In the genomic region with DNA sequence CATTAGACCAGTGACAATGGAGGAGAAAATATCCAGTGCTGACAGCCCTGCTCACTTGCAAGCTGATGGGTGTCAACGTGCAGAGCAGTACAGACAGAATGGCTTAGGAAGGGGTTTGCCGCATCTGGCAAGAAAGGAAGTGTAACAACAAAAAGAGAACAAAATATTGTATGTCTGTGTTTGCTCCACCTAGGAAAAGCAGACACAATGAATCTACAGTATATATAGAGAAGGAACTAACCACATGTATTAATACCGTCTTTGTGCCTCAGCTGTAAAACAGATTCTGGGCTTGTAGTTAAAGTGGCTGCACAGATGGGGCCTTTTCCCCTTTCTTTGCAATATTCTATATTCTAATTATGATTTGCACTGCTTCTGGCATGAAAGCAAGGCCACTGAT, we compare ENCODE assay signal across 33 cellular contexts.
"Had no signal": no experiment of that assay in that cellular context is flagged by ENCODE, and none has a peak within 500 bp of the region (broad histone marks: within the 10 kb centered on the region; RNA-seq: fewer than 3 reads in every experiment).

No MANE protein-coding gene starts in this region.

- H3K4me1 Mint-ChIP-seq: activated CD4-positive, alpha-beta T cell treated with anti-CD3 and anti-CD28 coated beads for 36 hours; activated CD4-positive, alpha-beta T cell treated with anti-CD3 and anti-CD28 coated beads, Interleukin-2, amount 10 ng/mL, durations not matched to agents 24 days and 14 days; activated CD8-positive, alpha-beta memory T cell treated with anti-CD3 and anti-CD28 coated beads, Interleukin-2, amount 10 ng/mL, durations not matched to agents 7 days and 5 days; activated naive CD4-positive, alpha-beta T cell treated with anti-CD3 and anti-CD28 coated beads, Interleukin-2, amount 10 ng/mL, durations not matched to agents 7 days and 5 days; activated naive CD8-positive, alpha-beta T cell treated with anti-CD3 and anti-CD28 coated beads, Interleukin-2, amount 10 ng/mL, durations not matched to agents 7 days and 5 days; central memory CD8-positive, alpha-beta T cell; T-helper 17 cell had no signal

- H3K4me3 ChIP-seq: ascending aorta, coronary artery, dorsolateral prefrontal cortex, esophagus muscularis mucosa, gastroesophageal sphincter, heart right ventricle had no signal

- H3K36me3 ChIP-seq: ascending aorta, brain microvascular endothelial cell, esophagus muscularis mucosa, gastroesophageal sphincter, heart right ventricle had no signal

- H3K27ac Mint-ChIP-seq: activated CD4-positive, alpha-beta memory T cell treated with anti-CD3 and anti-CD28 coated beads for 36 hours; activated CD4-positive, alpha-beta T cell treated with anti-CD3 and anti-CD28 coated beads for 36 hours; activated CD4-positive, alpha-beta T cell treated with anti-CD3 and anti-CD28 coated beads, Interleukin-2, amount 10 ng/mL, durations not matched to agents 24 days and 14 days; activated CD8-positive, alpha-beta memory T cell treated with anti-CD3 and anti-CD28 coated beads, Interleukin-2, amount 10 ng/mL, durations not matched to agents 7 days and 5 days; activated CD8-positive, alpha-beta T cell treated with anti-CD3 and anti-CD28 coated beads, Interleukin-2, amount 10 ng/mL, durations not matched to agents 7 days and 5 days; activated naive CD4-positive, alpha-beta T cell treated with anti-CD3 and anti-CD28 coated beads, Interleukin-2, amount 10 ng/mL, durations not matched to agents 7 days and 5 days; activated naive CD4-positive, alpha-beta T cell treated with anti-CD3 and anti-CD28 coated beads, Interleukin-2, amount 50 U/mL, for 72 hours; activated naive CD8-positive, alpha-beta T cell treated with anti-CD3 and anti-CD28 coated beads, Interleukin-2, amount 10 ng/mL, durations not matched to agents 7 days and 5 days; activated T-helper 1 cell treated with anti-CD3 and anti-CD28 coated beads, Interleukin-12 subunit alpha, Interleukin-12 subunit beta, Interleukin-2, Interleukin-4 antibody, amounts not matched to agents 30 ng/mL and 10 ng/mL and 1 ng/mL, durations not matched to agents 14 hours and 24 hours and 36 hours; activated T-helper 2 cell treated with anti-CD3 and anti-CD28 coated beads, Interferon-gamma antibody, Interleukin-2, Interleukin-4, amounts not matched to agents 10 μg/mL and 5 μg/mL and 100 μg/mL, durations not matched to agents 14 hours and 24 hours and 36 hours; dendritic cell treated with granulocyte-macrophage colony-stimulating factor and Interleukin-4, amounts not matched to agents 40 ng/mL and 50 ng/mL, for 4 days; T-helper 17 cell; T-helper 2 cell treated with Interferon-gamma antibody and Interleukin-4, amounts not matched to agents 5 μg/mL and 100 μg/mL, for 36 hours had no signal

- H3K27ac ChIP-seq: ascending aorta, brain microvascular endothelial cell, coronary artery, dorsolateral prefrontal cortex, esophagus muscularis mucosa, foreskin keratinocyte, gastroesophageal sphincter, heart right ventricle had no signal

- H3K27me3 Mint-ChIP-seq: activated CD4-positive, alpha-beta memory T cell treated with anti-CD3 and anti-CD28 coated beads for 36 hours; activated CD4-positive, alpha-beta T cell treated with anti-CD3 and anti-CD28 coated beads for 36 hours; activated CD4-positive, alpha-beta T cell treated with anti-CD3 and anti-CD28 coated beads, Interleukin-2, amount 10 ng/mL, durations not matched to agents 24 days and 14 days; activated CD8-positive, alpha-beta memory T cell treated with anti-CD3 and anti-CD28 coated beads, Interleukin-2, amount 10 ng/mL, durations not matched to agents 7 days and 5 days; activated naive CD4-positive, alpha-beta T cell treated with anti-CD3 and anti-CD28 coated beads, Interleukin-2, amount 10 ng/mL, durations not matched to agents 7 days and 5 days; activated naive CD8-positive, alpha-beta T cell treated with anti-CD3 and anti-CD28 coated beads, Interleukin-2, amount 10 ng/mL, durations not matched to agents 7 days and 5 days; central memory CD8-positive, alpha-beta T cell; dendritic cell treated with granulocyte-macrophage colony-stimulating factor and Interleukin-4, amounts not matched to agents 40 ng/mL and 50 ng/mL, for 4 days; T-helper 17 cell had no signal

- DNase-seq: activated CD4-positive, alpha-beta memory T cell treated with anti-CD3 and anti-CD28 coated beads for 36 hours; activated CD4-positive, alpha-beta T cell treated with anti-CD3 and anti-CD28 coated beads for 36 hours; activated CD4-positive, alpha-beta T cell treated with anti-CD3 and anti-CD28 coated beads, Interleukin-2, amount 10 ng/mL, durations not matched to agents 24 days and 14 days; activated CD4-positive, CD25-positive, alpha-beta regulatory T cell; activated CD4-positive, CD25-positive, alpha-beta regulatory T cell treated with anti-CD3 and anti-CD28 coated beads, Interleukin-2, amount 50 U/mL, for 72 hours; activated CD8-positive, alpha-beta memory T cell treated with anti-CD3 and anti-CD28 coated beads, Interleukin-2, amount 10 ng/mL, durations not matched to agents 7 days and 5 days; activated CD8-positive, alpha-beta memory T cell treated with anti-CD3 and anti-CD28 coated beads, Interleukin-2, amount 50 U/mL, for 4 hours; activated CD8-positive, alpha-beta T cell treated with anti-CD3 and anti-CD28 coated beads, Interleukin-2, amount 10 ng/mL, durations not matched to agents 7 days and 5 days; activated gamma-delta T cell; activated naive CD4-positive, alpha-beta T cell; activated naive CD4-positive, alpha-beta T cell treated with anti-CD3 and anti-CD28 coated beads, Interleukin-2, amount 10 ng/mL, durations not matched to agents 7 days and 5 days; activated naive CD8-positive, alpha-beta T cell treated with anti-CD3 and anti-CD28 coated beads, Interleukin-2, amount 10 ng/mL, durations not matched to agents 7 days and 5 days; activated T-cell treated with anti-CD3 and anti-CD28 coated beads, Interleukin-2, amount 50 U/mL, for 1 hour; activated T-cell treated with anti-CD3 and anti-CD28 coated beads, Interleukin-2, amount 50 U/mL, for 48 hours; brain microvascular endothelial cell; dorsolateral prefrontal cortex; effector memory CD4-positive, alpha-beta T cell; erythroblast; foreskin keratinocyte; heart right ventricle; T-helper 1 cell; T-helper 17 cell; T1000 had no signal

- H3K4me1 ChIP-seq: ascending aorta, foreskin keratinocyte had no signal

- H3K9me3 Mint-ChIP-seq: activated CD4-positive, alpha-beta memory T cell treated with anti-CD3 and anti-CD28 coated beads for 36 hours; activated naive CD4-positive, alpha-beta T cell treated with anti-CD3 and anti-CD28 coated beads, Interleukin-2, amount 10 ng/mL, durations not matched to agents 7 days and 5 days; activated naive CD8-positive, alpha-beta T cell treated with anti-CD3 and anti-CD28 coated beads, Interleukin-2, amount 10 ng/mL, durations not matched to agents 7 days and 5 days; activated T-helper 1 cell treated with anti-CD3 and anti-CD28 coated beads, Interleukin-12 subunit alpha, Interleukin-12 subunit beta, Interleukin-2, Interleukin-4 antibody, amounts not matched to agents 30 ng/mL and 10 ng/mL and 1 ng/mL, durations not matched to agents 14 hours and 24 hours and 36 hours; activated T-helper 2 cell treated with anti-CD3 and anti-CD28 coated beads, Interferon-gamma antibody, Interleukin-2, Interleukin-4, amounts not matched to agents 10 μg/mL and 5 μg/mL and 100 μg/mL, durations not matched to agents 14 hours and 24 hours and 36 hours; central memory CD8-positive, alpha-beta T cell; T-helper 2 cell treated with Interferon-gamma antibody and Interleukin-4, amounts not matched to agents 5 μg/mL and 100 μg/mL, for 36 hours had no signal

- H3K9me3 ChIP-seq: ascending aorta, esophagus muscularis mucosa, gastroesophageal sphincter, heart right ventricle had no signal

- H3K4me3 Mint-ChIP-seq: activated CD4-positive, alpha-beta memory T cell treated with anti-CD3 and anti-CD28 coated beads for 36 hours; activated CD4-positive, alpha-beta T cell treated with anti-CD3 and anti-CD28 coated beads for 36 hours; activated CD4-positive, alpha-beta T cell treated with anti-CD3 and anti-CD28 coated beads, Interleukin-2, amount 10 ng/mL, durations not matched to agents 24 days and 14 days; activated CD8-positive, alpha-beta memory T cell treated with anti-CD3 and anti-CD28 coated beads, Interleukin-2, amount 10 ng/mL, durations not matched to agents 7 days and 5 days; activated CD8-positive, alpha-beta T cell treated with anti-CD3 and anti-CD28 coated beads, Interleukin-2, amount 10 ng/mL, durations not matched to agents 7 days and 5 days; activated naive CD4-positive, alpha-beta T cell treated with anti-CD3 and anti-CD28 coated beads, Interleukin-2, amount 10 ng/mL, durations not matched to agents 7 days and 5 days; activated naive CD8-positive, alpha-beta T cell treated with anti-CD3 and anti-CD28 coated beads, Interleukin-2, amount 10 ng/mL, durations not matched to agents 7 days and 5 days; activated T-helper 1 cell treated with anti-CD3 and anti-CD28 coated beads, Interleukin-12 subunit alpha, Interleukin-12 subunit beta, Interleukin-2, Interleukin-4 antibody, amounts not matched to agents 30 ng/mL and 10 ng/mL and 1 ng/mL, durations not matched to agents 14 hours and 24 hours and 36 hours; central memory CD8-positive, alpha-beta T cell; dendritic cell treated with granulocyte-macrophage colony-stimulating factor and Interleukin-4, amounts not matched to agents 40 ng/mL and 50 ng/mL, for 4 days; T-helper 17 cell; T-helper 2 cell treated with Interferon-gamma antibody and Interleukin-4, amounts not matched to agents 5 μg/mL and 100 μg/mL, for 36 hours had no signal

- ATAC-seq: activated CD4-positive, alpha-beta T cell treated with anti-CD3 and anti-CD28 coated beads for 36 hours; activated CD8-positive, alpha-beta memory T cell treated with anti-CD3 and anti-CD28 coated beads, Interleukin-2, amount 10 ng/mL, durations not matched to agents 7 days and 5 days; activated CD8-positive, alpha-beta T cell treated with anti-CD3 and anti-CD28 coated beads, Interleukin-2, amount 10 ng/mL, durations not matched to agents 7 days and 5 days; activated naive CD4-positive, alpha-beta T cell treated with anti-CD3 and anti-CD28 coated beads, Interleukin-2, amount 50 U/mL, for 72 hours; foreskin keratinocyte; gastroesophageal sphincter; heart right ventricle; T-helper 17 cell had no signal

- H3K36me3 Mint-ChIP-seq: activated CD4-positive, alpha-beta memory T cell treated with anti-CD3 and anti-CD28 coated beads for 36 hours; activated CD8-positive, alpha-beta memory T cell treated with anti-CD3 and anti-CD28 coated beads, Interleukin-2, amount 10 ng/mL, durations not matched to agents 7 days and 5 days; activated naive CD4-positive, alpha-beta T cell treated with anti-CD3 and anti-CD28 coated beads, Interleukin-2, amount 10 ng/mL, durations not matched to agents 7 days and 5 days; activated naive CD4-positive, alpha-beta T cell treated with anti-CD3 and anti-CD28 coated beads, Interleukin-2, amount 50 U/mL, for 72 hours; activated naive CD8-positive, alpha-beta T cell treated with anti-CD3 and anti-CD28 coated beads, Interleukin-2, amount 10 ng/mL, durations not matched to agents 7 days and 5 days had no signal

- H3K27me3 ChIP-seq: ascending aorta, brain microvascular endothelial cell, dorsolateral prefrontal cortex, esophagus muscularis mucosa, foreskin keratinocyte, gastroesophageal sphincter, heart right ventricle had no signal
